14 cellular contexts compared by ENCODE assay signal in genomic region chrX:101986571-101986970, GRCh38.
"Had no signal": no experiment of that assay in that cellular context is flagged by ENCODE, and none has a peak within 500 bp of the region (broad histone marks: within the 10 kb centered on the region; RNA-seq: fewer than 3 reads in every experiment).

No MANE protein-coding gene starts in this region.

- ATAC-seq: activated CD8-positive, alpha-beta T cell treated with anti-CD3 and anti-CD28 coated beads, Interleukin-2, amount 10 ng/mL, durations not matched to agents 7 days and 5 days; gastrocnemius medialis had no signal

- H3K27ac Mint-ChIP-seq: activated CD8-positive, alpha-beta T cell treated with anti-CD3 and anti-CD28 coated beads, Interleukin-2, amount 10 ng/mL, durations not matched to agents 7 days and 5 days; stimulated activated naive CD8-positive, alpha-beta T cell treated with anti-CD3 and anti-CD28 coated beads, Interleukin-15, Interleukin-2, amounts not matched to agents 100 ng/mL and 50 ng/mL, for 24 hours had no signal

- FAIRE-seq: colon had no signal

- H3K9me3 Mint-ChIP-seq: stimulated activated naive CD8-positive, alpha-beta T cell treated with anti-CD3 and anti-CD28 coated beads, Interleukin-15, Interleukin-2, amounts not matched to agents 100 ng/mL and 50 ng/mL, for 24 hours had no signal

- H3K27me3 ChIP-seq: cardiac muscle cell, hepatocyte, upper lobe of left lung had no signal

- H3K36me3 ChIP-seq: cardiac muscle cell, gastrocnemius medialis, upper lobe of left lung had no signal

- H3K27me3 Mint-ChIP-seq: stimulated activated naive CD8-positive, alpha-beta T cell treated with anti-CD3 and anti-CD28 coated beads, Interleukin-15, Interleukin-2, amounts not matched to agents 100 ng/mL and 50 ng/mL, for 24 hours had no signal

- H3K4me3 ChIP-seq: cardiac muscle cell, gastrocnemius medialis, hepatocyte, upper lobe of left lung had no signal

- H3K4me3 Mint-ChIP-seq: activated CD8-positive, alpha-beta T cell treated with anti-CD3 and anti-CD28 coated beads, Interleukin-2, amount 10 ng/mL, durations not matched to agents 7 days and 5 days; stimulated activated naive CD8-positive, alpha-beta T cell treated with anti-CD3 and anti-CD28 coated beads, Interleukin-15, Interleukin-2, amounts not matched to agents 100 ng/mL and 50 ng/mL, for 24 hours had no signal

- DNase-seq: activated CD4-positive, alpha-beta T cell treated with anti-CD3 and anti-CD28 coated beads for 4 hours; activated CD8-positive, alpha-beta memory T cell treated with anti-CD3 and anti-CD28 coated beads, Interleukin-2, amount 50 U/mL, for 48 hours; activated CD8-positive, alpha-beta T cell treated with anti-CD3 and anti-CD28 coated beads, Interleukin-2, amount 10 ng/mL, durations not matched to agents 7 days and 5 days; aorta; effector CD4-positive, alpha-beta T cell; gastrocnemius medialis; retina; stimulated activated CD4-positive, alpha-beta T cell treated with anti-CD3 and anti-CD28 coated beads, Interleukin-15, amount 100 ng/mL, for 24 hours; stimulated activated CD4-positive, alpha-beta T cell treated with anti-CD3 and anti-CD28 coated beads, Interleukin-4, amount 100 ng/mL, for 24 hours; upper lobe of left lung had no signal
